In the genomic region with DNA sequence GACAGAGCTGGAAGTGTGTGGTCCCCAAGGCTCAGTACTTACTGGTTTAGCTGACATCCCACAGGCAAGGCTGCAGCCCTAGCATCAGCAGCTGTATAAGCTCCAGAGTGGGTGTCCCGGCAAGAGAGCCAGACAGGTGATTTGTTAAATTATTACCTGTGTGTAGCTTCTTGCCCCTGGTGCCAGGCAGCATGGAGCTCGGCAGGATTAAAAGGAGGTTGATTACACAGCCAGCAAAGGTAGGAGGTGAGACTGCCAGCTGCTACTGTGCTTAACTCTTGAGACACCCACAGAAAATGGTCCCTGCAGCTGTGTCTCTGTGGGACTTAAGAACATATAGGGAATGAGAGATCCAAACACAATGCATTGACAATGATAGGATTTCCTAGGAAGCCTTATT, we compare ENCODE assay signal across 1 cellular context.
TF ChIP-seq lines count a peak whose summit lies in the region.

No MANE protein-coding gene starts in this region.

TF ChIP-seq in HCT116, 20 proteins besides CTCF, POLR2A, EP300 and RAD21 (continued from another document):
- TF ChIP-seq ELF1 (IDR thresholded peaks at IDR 0.05; ENCODE audit: borderline replicate concordance, low read depth), result no peak
- TF ChIP-seq CBX3 (IDR thresholded peaks at IDR 0.05; ENCODE audit: low read depth), result no peak
- TF ChIP-seq, protein P1, sequence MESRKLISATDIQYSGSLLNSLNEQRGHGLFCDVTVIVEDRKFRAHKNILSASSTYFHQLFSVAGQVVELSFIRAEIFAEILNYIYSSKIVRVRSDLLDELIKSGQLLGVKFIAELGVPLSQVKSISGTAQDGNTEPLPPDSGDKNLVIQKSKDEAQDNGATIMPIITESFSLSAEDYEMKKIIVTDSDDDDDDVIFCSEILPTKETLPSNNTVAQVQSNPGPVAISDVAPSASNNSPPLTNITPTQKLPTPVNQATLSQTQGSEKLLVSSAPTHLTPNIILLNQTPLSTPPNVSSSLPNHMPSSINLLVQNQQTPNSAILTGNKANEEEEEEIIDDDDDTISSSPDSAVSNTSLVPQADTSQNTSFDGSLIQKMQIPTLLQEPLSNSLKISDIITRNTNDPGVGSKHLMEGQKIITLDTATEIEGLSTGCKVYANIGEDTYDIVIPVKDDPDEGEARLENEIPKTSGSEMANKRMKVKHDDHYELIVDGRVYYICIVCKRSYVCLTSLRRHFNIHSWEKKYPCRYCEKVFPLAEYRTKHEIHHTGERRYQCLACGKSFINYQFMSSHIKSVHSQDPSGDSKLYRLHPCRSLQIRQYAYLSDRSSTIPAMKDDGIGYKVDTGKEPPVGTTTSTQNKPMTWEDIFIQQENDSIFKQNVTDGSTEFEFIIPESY (IDR thresholded peaks at IDR 0.05; ENCODE audit: extremely low read depth, insufficient replicate concordance, low read length), result no peak
- TF ChIP-seq EGR1 (IDR thresholded peaks at IDR 0.05; ENCODE audit: low read depth), result no peak
- no peak for TF ChIP-seq EZH2 (IDR thresholded peaks at IDR 0.05)
- no peak for TF ChIP-seq FOSL1 (IDR thresholded peaks at IDR 0.05; ENCODE audit: low read depth)
- TF ChIP-seq, protein P2, sequence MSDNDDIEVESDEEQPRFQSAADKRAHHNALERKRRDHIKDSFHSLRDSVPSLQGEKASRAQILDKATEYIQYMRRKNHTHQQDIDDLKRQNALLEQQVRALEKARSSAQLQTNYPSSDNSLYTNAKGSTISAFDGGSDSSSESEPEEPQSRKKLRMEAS (IDR thresholded peaks at IDR 0.05), result no peak
- TF ChIP-seq ZFX (IDR thresholded peaks at IDR 0.05), result no peak
- no peak for TF ChIP-seq EZH2phosphoT487 (IDR thresholded peaks at IDR 0.05; ENCODE audit: borderline replicate concordance)
- no peak for TF ChIP-seq SP1 (IDR thresholded peaks at IDR 0.05; ENCODE audit: low read depth)
TF ChIP-seq in HCT116: peak in this region for 0.
